Comparison of ENCODE assay signal across 26 cellular contexts in genomic region chr3:50510325-50510724, GRCh38.
"Had no signal": no experiment of that assay in that cellular context is flagged by ENCODE, and none has a peak within 500 bp of the region (broad histone marks: within the 10 kb centered on the region; RNA-seq: fewer than 3 reads in every experiment).

No MANE protein-coding gene starts in this region.

- H3K27ac ChIP-seq: esophagus squamous epithelium, ovary, psoas muscle, sigmoid colon, thoracic aorta, tibial nerve, upper lobe of left lung had no signal

- H3K27ac Mint-ChIP-seq: effector memory CD8-positive, alpha-beta T cell; mesothelial cell of epicardium; naive thymus-derived CD4-positive, alpha-beta T cell; nephron; stimulated activated effector memory CD8-positive, alpha-beta T cell treated with anti-CD3 and anti-CD28 coated beads, Interleukin-12 subunit alpha, Interleukin-12 subunit beta, amount 100 ng/mL, for 72 hours; stimulated activated naive CD8-positive, alpha-beta T cell treated with anti-CD3 and anti-CD28 coated beads, Interleukin-15, Interleukin-2, amounts not matched to agents 100 ng/mL and 50 ng/mL, for 24 hours had no signal

- H3K27me3 Mint-ChIP-seq: stimulated activated naive CD8-positive, alpha-beta T cell treated with anti-CD3 and anti-CD28 coated beads, Interleukin-15, Interleukin-2, amounts not matched to agents 100 ng/mL and 50 ng/mL, for 24 hours had no signal

- H3K36me3 ChIP-seq: esophagus squamous epithelium, ovary, sigmoid colon, thoracic aorta, tibial nerve, upper lobe of left lung had no signal

- DNase-seq: cortex of kidney; effector memory CD8-positive, alpha-beta T cell; erythroblast; esophagus squamous epithelium; foreskin melanocyte; glutamatergic neuron; left ventricle myocardium superior; mesenchymal stem cell; mucosa of descending colon; naive thymus-derived CD4-positive, alpha-beta T cell; occipital lobe; ovary; posterior cingulate gyrus; psoas muscle; right cardiac atrium; sigmoid colon; stimulated activated CD4-positive, alpha-beta T cell treated with anti-CD3 and anti-CD28 coated beads, Interleukin-2, amount 100 ng/mL, for 24 hours; stimulated activated CD4-positive, alpha-beta T cell treated with anti-CD3 and anti-CD28 coated beads, Interleukin-4, amount 100 ng/mL, for 24 hours; upper lobe of left lung had no signal

- H3K9me3 Mint-ChIP-seq: effector memory CD8-positive, alpha-beta T cell; mesothelial cell of epicardium; nephron; stimulated activated effector memory CD8-positive, alpha-beta T cell treated with anti-CD3 and anti-CD28 coated beads, Interleukin-12 subunit alpha, Interleukin-12 subunit beta, amount 100 ng/mL, for 72 hours; stimulated activated naive CD8-positive, alpha-beta T cell treated with anti-CD3 and anti-CD28 coated beads, Interleukin-15, Interleukin-2, amounts not matched to agents 100 ng/mL and 50 ng/mL, for 24 hours had no signal

- H3K9me3 ChIP-seq: esophagus squamous epithelium, mucosa of descending colon, ovary, psoas muscle, sigmoid colon, thoracic aorta, tibial nerve, upper lobe of left lung had no signal

- H3K36me3 Mint-ChIP-seq: mesothelial cell of epicardium; naive thymus-derived CD4-positive, alpha-beta T cell; stimulated activated effector memory CD8-positive, alpha-beta T cell treated with anti-CD3 and anti-CD28 coated beads, Interleukin-12 subunit alpha, Interleukin-12 subunit beta, amount 100 ng/mL, for 72 hours had no signal

- H3K4me3 ChIP-seq: esophagus squamous epithelium, lung, mucosa of descending colon, ovary, psoas muscle, sigmoid colon, thoracic aorta, tibial nerve, upper lobe of left lung had no signal

- H3K27me3 ChIP-seq: ovary, sigmoid colon, tibial nerve, upper lobe of left lung had no signal

- H3K4me3 Mint-ChIP-seq: effector memory CD8-positive, alpha-beta T cell; mesothelial cell of epicardium; naive thymus-derived CD4-positive, alpha-beta T cell; nephron; stimulated activated effector memory CD8-positive, alpha-beta T cell treated with anti-CD3 and anti-CD28 coated beads, Interleukin-12 subunit alpha, Interleukin-12 subunit beta, amount 100 ng/mL, for 72 hours; stimulated activated naive CD8-positive, alpha-beta T cell treated with anti-CD3 and anti-CD28 coated beads, Interleukin-15, Interleukin-2, amounts not matched to agents 100 ng/mL and 50 ng/mL, for 24 hours had no signal

- ATAC-seq: effector memory CD8-positive, alpha-beta T cell; left ventricle myocardium superior; mucosa of descending colon; naive thymus-derived CD4-positive, alpha-beta T cell; psoas muscle; stimulated activated effector memory CD8-positive, alpha-beta T cell treated with anti-CD3 and anti-CD28 coated beads, Interleukin-12 subunit alpha, Interleukin-12 subunit beta, amount 100 ng/mL, for 72 hours had no signal

- H3K4me1 ChIP-seq: psoas muscle had no signal
